ENCODE assay signal across 32 cellular contexts in genomic region chr6:156398371-156398770, GRCh38.
"Had no signal": no experiment of that assay in that cellular context is flagged by ENCODE, and none has a peak within 500 bp of the region (broad histone marks: within the 10 kb centered on the region; RNA-seq: fewer than 3 reads in every experiment).

No MANE protein-coding gene starts in this region.

- H3K27ac ChIP-seq: parathyroid adenoma, psoas muscle, sigmoid colon, upper lobe of left lung, vagina, WERI-Rb-1 had no signal

- H3K9me3 Mint-ChIP-seq: activated T-helper 2 cell treated with anti-CD3 and anti-CD28 coated beads, Interferon-gamma antibody, Interleukin-2, Interleukin-4, amounts not matched to agents 10 μg/mL and 5 μg/mL and 100 μg/mL, durations not matched to agents 14 hours and 24 hours and 36 hours; neural crest cell; stimulated activated effector memory CD8-positive, alpha-beta T cell treated with anti-CD3 and anti-CD28 coated beads, Interleukin-12 subunit alpha, Interleukin-12 subunit beta, amount 100 ng/mL, for 72 hours had no signal

- ATAC-seq: left cardiac atrium; psoas muscle; stimulated activated effector memory CD8-positive, alpha-beta T cell treated with anti-CD3 and anti-CD28 coated beads, Interleukin-12 subunit alpha, Interleukin-12 subunit beta, amount 100 ng/mL, for 72 hours; stimulated activated naive CD8-positive, alpha-beta T cell treated with anti-CD3 and anti-CD28 coated beads, Interleukin-15, amount 100 ng/mL, for 72 hours had no signal

- H3K9ac ChIP-seq: parathyroid adenoma had no signal

- H2AFZ ChIP-seq: parathyroid adenoma had no signal

- H3K4me3 Mint-ChIP-seq: activated CD4-positive, alpha-beta memory T cell treated with anti-CD3 and anti-CD28 coated beads for 36 hours; activated CD4-positive, alpha-beta T cell treated with anti-CD3 and anti-CD28 coated beads, Interleukin-2, amount 10 ng/mL, durations not matched to agents 24 days and 14 days; activated T-cell treated with anti-CD3 and anti-CD28 coated beads, Interleukin-2, amount 50 U/mL, for 24 hours; mesothelial cell of epicardium; neural crest cell; stimulated activated naive CD8-positive, alpha-beta T cell treated with anti-CD3 and anti-CD28 coated beads, Interleukin-15, amount 100 ng/mL, for 72 hours; T-helper 1 cell treated with Interleukin-12 subunit alpha and Interleukin-12 subunit beta and Interleukin-4 antibody, amounts not matched to agents 30 μg/mL and 1 μg/mL, for 36 hours had no signal

- H3K4me3 ChIP-seq: psoas muscle, sigmoid colon, upper lobe of left lung, vagina had no signal

- H3K9me3 ChIP-seq: psoas muscle, sigmoid colon, upper lobe of left lung, vagina had no signal

- H3K36me3 Mint-ChIP-seq: activated CD4-positive, alpha-beta memory T cell treated with anti-CD3 and anti-CD28 coated beads for 36 hours; mesothelial cell of epicardium; stimulated activated effector memory CD8-positive, alpha-beta T cell treated with anti-CD3 and anti-CD28 coated beads, Interleukin-12 subunit alpha, Interleukin-12 subunit beta, amount 100 ng/mL, for 72 hours had no signal

- DNase-seq: activated CD4-positive, alpha-beta memory T cell treated with anti-CD3 and anti-CD28 coated beads for 36 hours; activated CD4-positive, alpha-beta T cell treated with anti-CD3 and anti-CD28 coated beads, Interleukin-2, amount 10 ng/mL, durations not matched to agents 24 days and 14 days; activated CD4-positive, CD25-positive, alpha-beta regulatory T cell treated with anti-CD3 and anti-CD28 coated beads, Interleukin-2, amount 50 U/mL, for 72 hours; activated CD8-positive, alpha-beta memory T cell treated with anti-CD3 and anti-CD28 coated beads, Interleukin-2, amount 50 U/mL, for 4 hours; activated naive CD4-positive, alpha-beta T cell; activated T-cell treated with anti-CD3 and anti-CD28 coated beads, Interleukin-2, amount 50 U/mL, for 24 hours; amniotic stem cell; caudate nucleus; cortex of kidney; foreskin fibroblast; head of caudate nucleus; hippocampal formation; left cardiac atrium; mammary epithelial cell; naive B cell; nucleus accumbens; psoas muscle; sigmoid colon; small intestine; stimulated activated CD4-positive, alpha-beta T cell treated with anti-CD3 and anti-CD28 coated beads, Interleukin-4, amount 100 ng/mL, for 24 hours; stimulated activated naive CD8-positive, alpha-beta T cell treated with anti-CD3 and anti-CD28 coated beads, Interleukin-15, amount 100 ng/mL, for 72 hours; substantia nigra; T1000; upper lobe of left lung; WERI-Rb-1 had no signal

- H3K27ac Mint-ChIP-seq: activated CD4-positive, alpha-beta memory T cell treated with anti-CD3 and anti-CD28 coated beads for 36 hours; activated CD4-positive, alpha-beta T cell treated with anti-CD3 and anti-CD28 coated beads, Interleukin-2, amount 10 ng/mL, durations not matched to agents 24 days and 14 days; activated T-cell treated with anti-CD3 and anti-CD28 coated beads, Interleukin-2, amount 50 U/mL, for 24 hours; activated T-helper 2 cell treated with anti-CD3 and anti-CD28 coated beads, Interferon-gamma antibody, Interleukin-2, Interleukin-4, amounts not matched to agents 10 μg/mL and 5 μg/mL and 100 μg/mL, durations not matched to agents 14 hours and 24 hours and 36 hours; mesothelial cell of epicardium; stimulated activated effector memory CD8-positive, alpha-beta T cell treated with anti-CD3 and anti-CD28 coated beads, Interleukin-12 subunit alpha, Interleukin-12 subunit beta, amount 100 ng/mL, for 72 hours; stimulated activated naive CD8-positive, alpha-beta T cell treated with anti-CD3 and anti-CD28 coated beads, Interleukin-15, amount 100 ng/mL, for 72 hours; T-helper 1 cell treated with Interleukin-12 subunit alpha and Interleukin-12 subunit beta and Interleukin-4 antibody, amounts not matched to agents 30 μg/mL and 1 μg/mL, for 36 hours had no signal

- H3K79me2 ChIP-seq: parathyroid adenoma had no signal

- H3K27me3 ChIP-seq: upper lobe of left lung, vagina had no signal

- H3K36me3 ChIP-seq: sigmoid colon, upper lobe of left lung, vagina, WERI-Rb-1 had no signal

- H3K4me1 Mint-ChIP-seq: neural crest cell had no signal

- H3K4me1 ChIP-seq: parathyroid adenoma, psoas muscle, sigmoid colon, upper lobe of left lung, vagina had no signal
